Comparison of ENCODE assay signal across 7 cellular contexts in the genomic region with DNA sequence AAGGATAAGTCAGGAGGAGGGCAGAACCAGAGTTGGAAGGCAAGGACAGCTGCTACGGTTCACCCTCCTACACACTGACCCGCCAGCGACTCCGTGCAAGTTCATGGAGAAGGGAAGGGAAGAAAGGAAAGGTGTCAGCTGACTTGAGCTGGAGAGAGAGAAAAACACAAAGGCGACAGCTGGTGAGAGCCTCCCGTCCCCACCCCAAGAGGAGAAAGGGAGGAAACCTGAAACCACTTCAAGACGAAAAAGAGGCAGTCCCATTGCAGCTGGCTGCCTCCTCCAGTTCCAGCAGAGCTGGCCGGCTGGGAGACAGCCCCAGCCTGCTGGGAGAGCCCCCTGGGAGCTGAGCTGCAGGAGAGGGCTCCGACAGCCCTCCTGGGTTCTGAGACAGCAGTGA.
DNase-seq lines count a peak whose midpoint lies in the region; ATAC-seq and TF ChIP-seq lines count a peak whose summit lies in the region.

No MANE protein-coding gene starts in this region.

- POLR2A ChIA-PET in RWPE1 (lab: Yijun Ruan, JAX; ENCODE audit: low non-redundant PET): no interaction called here

- 18 to 30% methylated on average over 4 to 9 of the region's 9 CpGs for WGBS in gastroesophageal sphincter (ENCODE audit: low coverage in 1 of 2), 2 donors

- no peaks in the 10 kb centered on the region for H3K9me3 ChIP-seq in gastroesophageal sphincter

- peaks cover 10 to 81% (median 23%) of the 10 kb centered on the region in 3 donors for H3K4me1 ChIP-seq in gastroesophageal sphincter

- TF ChIP-seq RAD21 in Ishikawa (IDR thresholded peaks at IDR 0.05; ENCODE audit: low read depth): no peak

- peak overlapping the region; percentile 83 for H3K27ac ChIP-seq in RWPE1
- H3K27ac ChIP-seq in gastroesophageal sphincter: peak overlapping the region; percentile 37 to 82 (median 77)

- peak; percentile 25 for DNase-seq in RWPE1 (ENCODE audit: low spot score)
- peak; percentile 84 for DNase-seq in renal cortical epithelial cell (ENCODE audit: low read depth)
- no peak for DNase-seq in activated naive CD4-positive, alpha-beta T cell treated with anti-CD3 and anti-CD28 coated beads, Interleukin-2, amount 50 U/mL, for 72 hours (ENCODE audit: low spot score in 2 of 2)

- no peaks in the 10 kb centered on the region for H3K9me3 Mint-ChIP-seq in activated naive CD4-positive, alpha-beta T cell treated with anti-CD3 and anti-CD28 coated beads, Interleukin-2, amount 50 U/mL, for 72 hours

- H3K27ac Mint-ChIP-seq in activated naive CD4-positive, alpha-beta T cell treated with anti-CD3 and anti-CD28 coated beads, Interleukin-2, amount 50 U/mL, for 72 hours: no peak overlapping the region

- TF ChIP-seq CTCF in RWPE1 (conservative IDR thresholded peaks at IDR 0.05; ENCODE audit: low read depth) (no peak), gastroesophageal sphincter (IDR thresholded peaks at IDR 0.05) (no peak)

- ATAC-seq in gastroesophageal sphincter: peak; percentile 77
- no peak for ATAC-seq in activated naive CD4-positive, alpha-beta T cell treated with anti-CD3 and anti-CD28 coated beads, Interleukin-2, amount 50 U/mL, for 72 hours
- no peak for ATAC-seq in HG03354 (IDR thresholded peaks at IDR 0.05; ENCODE audit: poor library complexity, severe bottlenecking, unreplicated experiment)
- no peak for ATAC-seq in HG02798 (IDR thresholded peaks at IDR 0.05; ENCODE audit: poor library complexity, unreplicated experiment)

- TF ChIP-seq POLR2A in gastroesophageal sphincter (IDR thresholded peaks at IDR 0.05): no peak

- H3K4me3 ChIP-seq in gastroesophageal sphincter: peak overlapping the region in 1 of 2 donors; percentile 22

- no peaks in the 10 kb centered on the region for H3K36me3 ChIP-seq in gastroesophageal sphincter

- CTCF ChIA-PET in RWPE1 (lab: Yijun Ruan, JAX): interaction anchor here (0.6 to 0.9 kb wide), 3 partner anchors 8 to 178 kb away, joined by 4 to 5 read pairs (median 5); no protein-coding TSS in a partner anchor

- no peak for TF ChIP-seq EP300 in Ishikawa (IDR thresholded peaks at IDR 0.05; ENCODE audit: borderline replicate concordance)
- no peak for TF ChIP-seq EP300 in gastroesophageal sphincter (IDR thresholded peaks at IDR 0.05)

- no peaks in the 10 kb centered on the region for H3K36me3 Mint-ChIP-seq in activated naive CD4-positive, alpha-beta T cell treated with anti-CD3 and anti-CD28 coated beads, Interleukin-2, amount 50 U/mL, for 72 hours

- no peaks in the 10 kb centered on the region for H3K27me3 ChIP-seq in gastroesophageal sphincter

TF ChIP-seq in Ishikawa, 13 proteins besides CTCF, POLR2A, EP300 and RAD21:
- TF ChIP-seq TCF12 (IDR thresholded peaks at IDR 0.05; ENCODE audit: low read depth) (peak; percentile 45), MAX (IDR thresholded peaks at IDR 0.05) (peak; percentile 34; the same call in 1 of the 2 replicates), USF1 (IDR thresholded peaks at IDR 0.05) (peak; percentile 87), ZBTB7A (IDR thresholded peaks at IDR 0.05; ENCODE audit: low read depth) (no peak)
- TF ChIP-seq, protein P1, sequence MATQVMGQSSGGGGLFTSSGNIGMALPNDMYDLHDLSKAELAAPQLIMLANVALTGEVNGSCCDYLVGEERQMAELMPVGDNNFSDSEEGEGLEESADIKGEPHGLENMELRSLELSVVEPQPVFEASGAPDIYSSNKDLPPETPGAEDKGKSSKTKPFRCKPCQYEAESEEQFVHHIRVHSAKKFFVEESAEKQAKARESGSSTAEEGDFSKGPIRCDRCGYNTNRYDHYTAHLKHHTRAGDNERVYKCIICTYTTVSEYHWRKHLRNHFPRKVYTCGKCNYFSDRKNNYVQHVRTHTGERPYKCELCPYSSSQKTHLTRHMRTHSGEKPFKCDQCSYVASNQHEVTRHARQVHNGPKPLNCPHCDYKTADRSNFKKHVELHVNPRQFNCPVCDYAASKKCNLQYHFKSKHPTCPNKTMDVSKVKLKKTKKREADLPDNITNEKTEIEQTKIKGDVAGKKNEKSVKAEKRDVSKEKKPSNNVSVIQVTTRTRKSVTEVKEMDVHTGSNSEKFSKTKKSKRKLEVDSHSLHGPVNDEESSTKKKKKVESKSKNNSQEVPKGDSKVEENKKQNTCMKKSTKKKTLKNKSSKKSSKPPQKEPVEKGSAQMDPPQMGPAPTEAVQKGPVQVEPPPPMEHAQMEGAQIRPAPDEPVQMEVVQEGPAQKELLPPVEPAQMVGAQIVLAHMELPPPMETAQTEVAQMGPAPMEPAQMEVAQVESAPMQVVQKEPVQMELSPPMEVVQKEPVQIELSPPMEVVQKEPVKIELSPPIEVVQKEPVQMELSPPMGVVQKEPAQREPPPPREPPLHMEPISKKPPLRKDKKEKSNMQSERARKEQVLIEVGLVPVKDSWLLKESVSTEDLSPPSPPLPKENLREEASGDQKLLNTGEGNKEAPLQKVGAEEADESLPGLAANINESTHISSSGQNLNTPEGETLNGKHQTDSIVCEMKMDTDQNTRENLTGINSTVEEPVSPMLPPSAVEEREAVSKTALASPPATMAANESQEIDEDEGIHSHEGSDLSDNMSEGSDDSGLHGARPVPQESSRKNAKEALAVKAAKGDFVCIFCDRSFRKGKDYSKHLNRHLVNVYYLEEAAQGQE (IDR thresholded peaks at IDR 0.05; ENCODE audit: low read depth): no peak
TF ChIP-seq in Ishikawa: peak in this region for 3.

Comparison
In these comparisons a context has a peak if more than half of its experiments do, and no peak if none do; other contexts are left out.
1. DNase-seq: peak in RWPE1 (single experiment) and renal cortical epithelial cell (single experiment); none in activated naive CD4-positive, alpha-beta T cell treated with anti-CD3 and anti-CD28 coated beads, Interleukin-2, amount 50 U/mL, for 72 hours (0 of 2).